In genomic region chr1:12654004-12654567, GRCh38 we compare ENCODE assay signal across 1 cellular context.
A peak's percentile ranks its signal among the peaks of the same experiment; 100 is the strongest.
TF ChIP-seq lines count a peak whose summit lies in the region.

No MANE protein-coding gene starts in this region.

TF ChIP-seq in HepG2, 621 proteins besides CTCF, POLR2A, EP300 and RAD21:
- 0 out of 2 replicates have a peak, but pooled peaks have one; percentile 23 for TF ChIP-seq POGK (CRISPR knock-in tag; conservative IDR thresholded peaks at IDR 0.05)
- no peak for TF ChIP-seq RFXANK (CRISPR knock-in tag; IDR thresholded peaks at IDR 0.05)
- TF ChIP-seq GZF1 (CRISPR knock-in tag; IDR thresholded peaks at IDR 0.05) = peak; percentile 99
- TF ChIP-seq ATF1 (CRISPR knock-in tag; IDR thresholded peaks at IDR 0.05) = no peak
- TF ChIP-seq ZBTB25 (CRISPR knock-in tag; IDR thresholded peaks at IDR 0.05) = no peak
- no peak for TF ChIP-seq ZBTB10 (CRISPR knock-in tag; IDR thresholded peaks at IDR 0.05; ENCODE audit: borderline replicate concordance)
- TF ChIP-seq SMAD9 (CRISPR knock-in tag; IDR thresholded peaks at IDR 0.05) = no peak
- TF ChIP-seq RFX1 (IDR thresholded peaks at IDR 0.05) = no peak
- no peak for TF ChIP-seq THRA (CRISPR knock-in tag; IDR thresholded peaks at IDR 0.05; ENCODE audit: borderline replicate concordance)
- TF ChIP-seq ZBTB49 (CRISPR knock-in tag; IDR thresholded peaks at IDR 0.05; ENCODE audit: borderline replicate concordance) = no peak
- TF ChIP-seq DRAP1 (CRISPR knock-in tag; IDR thresholded peaks at IDR 0.05) = no peak
- no peak for TF ChIP-seq ZNF550 (CRISPR knock-in tag; IDR thresholded peaks at IDR 0.05; ENCODE audit: borderline replicate concordance)
- TF ChIP-seq GABPB1 (CRISPR knock-in tag; IDR thresholded peaks at IDR 0.05) = no peak
- no peak for TF ChIP-seq MZF1 (CRISPR knock-in tag; IDR thresholded peaks at IDR 0.05; ENCODE audit: borderline replicate concordance)
- TF ChIP-seq RBM39 (IDR thresholded peaks at IDR 0.05; ENCODE audit: low read depth, low read length, poor library complexity, severe bottlenecking) = no peak
- TF ChIP-seq MAFF (IDR thresholded peaks at IDR 0.05; ENCODE audit: low read depth, low read length) = no peak
- no peak for TF ChIP-seq ZNF253 (CRISPR knock-in tag; IDR thresholded peaks at IDR 0.05; ENCODE audit: borderline replicate concordance)
